ENCODE assay signal across 19 cellular contexts in genomic region chrX:51361251-51361650, GRCh38. TPM values are rescaled to one million over a fixed set of nuclear protein-coding genes. Genes with fewer than 3 reads are reported as not detected.
A peak's percentile ranks its signal among the peaks of the same experiment; 100 is the strongest.
DNase-seq lines count a peak whose midpoint lies in the region; ATAC-seq, FAIRE-seq and TF ChIP-seq lines count a peak whose summit lies in the region.
"Had no signal": no experiment of that assay in that cellular context is flagged by ENCODE, and none has a peak within 500 bp of the region (broad histone marks: within the 10 kb centered on the region; RNA-seq: fewer than 3 reads in every experiment).

No MANE protein-coding gene starts in this region.

- H3K23me2 ChIP-seq in H1 (ENCODE audit: low read depth, low read length): no peaks in the 10 kb centered on the region

- CTCF ChIA-PET in H1 (lab: Charles Lee; ENCODE audit: partially characterized antibody): interaction anchor here (0.8 to 1.1 kb wide), 2 partner anchors 25 to 96 kb away, joined by 3 to 4 read pairs; no protein-coding TSS in a partner anchor
- CTCF ChIA-PET in activated CD4-positive, alpha-beta memory T cell treated with anti-CD3 and anti-CD28 coated beads for 36 hours (lab: Charles Lee): no interaction called here

- H4K8ac ChIP-seq in H1 (ENCODE audit: extremely low read depth, insufficient read depth, low read length): no peak overlapping the region

- H3K18ac ChIP-seq in H1 (ENCODE audit: extremely low read depth, low read length): no peak overlapping the region

- H3K27ac Mint-ChIP-seq in activated CD4-positive, alpha-beta memory T cell treated with anti-CD3 and anti-CD28 coated beads for 36 hours: no peak overlapping the region
- H3K27ac Mint-ChIP-seq: CD8-positive, alpha-beta T cell had no signal

- no peak for ATAC-seq in GM19395 (IDR thresholded peaks at IDR 0.05; ENCODE audit: unreplicated experiment)
- ATAC-seq: CD8-positive, alpha-beta T cell had no signal

- in situ Hi-C loops in GM13976 (cut with MboI; ENCODE audit: low sequenced_read_pairs, unreplicated experiment): no loop called here

- no peak overlapping the region for H2BK120ac ChIP-seq in H1 (replicated peaks; ENCODE audit: low read depth, low read length)

- WGBS in H1 (ENCODE audit: extremely low coverage in 1 of 2, insufficient coverage in 1 of 2, insufficient read length in 1 of 2, insufficient replicate concordance in 2 of 2, low coverage in 1 of 2, low lambda C conversion rate in 2 of 2, missing lambda C conversion rate in 1 of 2), 2 experiments: no CpG with 5 or more reads among the region's 7 CpGs

- H3K27ac ChIP-seq in H1 (ENCODE audit: low read depth, low read length): no peak overlapping the region
- H3K27ac ChIP-seq: 22Rv1 had no signal

- no peak overlapping the region for H3K4me2 ChIP-seq in H1 (ENCODE audit: insufficient read depth in 1 of 2, low read depth in 2 of 2, low read length in 2 of 2)

- no peak overlapping the region for H3K4me3 Mint-ChIP-seq in activated CD4-positive, alpha-beta memory T cell treated with anti-CD3 and anti-CD28 coated beads for 36 hours
- H3K4me3 Mint-ChIP-seq: CD14-positive monocyte; CD8-positive, alpha-beta T cell had no signal

- no peak overlapping the region for H2BK12ac ChIP-seq in H1 (ENCODE audit: low read depth, low read length)

- H4K20me1 ChIP-seq in H1 (replicated peaks in 1 of 2; ENCODE audit: control insufficient read depth in 1 of 2, insufficient read depth in 2 of 2, low read length in 2 of 2): no peaks in the 10 kb centered on the region

- TF ChIP-seq EP300 in H1 (IDR thresholded peaks at IDR 0.05; ENCODE audit: borderline replicate concordance in 1 of 2, low read depth in 2 of 2, low read length in 2 of 2): no peak

- no peaks in the 10 kb centered on the region for H3K9me3 ChIP-seq in NT2/D1 (ENCODE audit: insufficient read depth, low read length)
- no peaks in the 10 kb centered on the region for H3K9me3 ChIP-seq in H1 (ENCODE audit: insufficient read depth in 2 of 2, low read depth in 1 of 2, low read length in 1 of 2)

- no peak overlapping the region for H3K9ac ChIP-seq in NT2/D1 (ENCODE audit: insufficient read length, low read depth)
- H3K9ac ChIP-seq in H1 (replicated peaks in 1 of 4; ENCODE audit: extremely low read depth in 1 of 4, low read depth in 3 of 4, low read length in 3 of 4): no peak overlapping the region

- no peak for TF ChIP-seq POLR2A in H1 (IDR thresholded peaks at IDR 0.05; ENCODE audit: control extremely low read depth in 1 of 2, low read depth in 2 of 2, low read length in 2 of 2)

- no peak overlapping the region for H2BK5ac ChIP-seq in H1 (ENCODE audit: low read depth, low read length)

- H3K9me3 Mint-ChIP-seq in activated CD4-positive, alpha-beta memory T cell treated with anti-CD3 and anti-CD28 coated beads for 36 hours: peaks cover 18% of the 10 kb centered on the region

- no peak overlapping the region for H4K5ac ChIP-seq in H1 (ENCODE audit: insufficient read length, low read depth, low read length)

- H3K4me3 ChIP-seq in NT2/D1 (ENCODE audit: insufficient read length, low read depth) (no peak overlapping the region), H1 (ENCODE audit: extremely low read depth in 1 of 4, insufficient read depth in 2 of 4, low read depth in 3 of 4, low read length in 4 of 4) (no peak overlapping the region)
- H3K4me3 ChIP-seq: HAP-1 had no signal

- H3K4me1 ChIP-seq in NT2/D1 (ENCODE audit: insufficient read depth, insufficient read length) (peaks cover 6% of the 10 kb centered on the region), H1 (replicated peaks in 1 of 4; ENCODE audit: control insufficient read depth in 3 of 4, insufficient read depth in 4 of 4, low read length in 3 of 4) (peaks cover 0 to 4% (median 0%) of the 10 kb centered on the region in 4 experiments; a peak in 3 of 7 replicates)

- no peak overlapping the region for H2BK20ac ChIP-seq in H1 (ENCODE audit: low read length)

- no peaks in the 10 kb centered on the region for H3K27me3 ChIP-seq in NT2/D1 (ENCODE audit: insufficient read depth, insufficient read length)
- H3K27me3 ChIP-seq in H1 (replicated peaks in 1 of 4; ENCODE audit: control insufficient read depth in 3 of 4, extremely low read depth in 1 of 4, insufficient read depth in 3 of 4, low read length in 3 of 4): no peaks in the 10 kb centered on the region

- H3K36me3 ChIP-seq in NT2/D1 (ENCODE audit: insufficient read depth, insufficient read length, low read length) (no peaks in the 10 kb centered on the region), H1 (ENCODE audit: control insufficient read depth in 2 of 4, insufficient read depth in 4 of 4, low read length in 3 of 4) (no peaks in the 10 kb centered on the region)
- H3K36me3 ChIP-seq: HAP-1 had no signal

- no peak overlapping the region for H4K91ac ChIP-seq in H1 (replicated peaks; ENCODE audit: insufficient read length, low read length)

- intact Hi-C loops in activated CD4-positive, alpha-beta memory T cell treated with anti-CD3 and anti-CD28 coated beads for 36 hours (cut with micrococcal nuclease): no loop called here

- peak; percentile 75 for DNase-seq in ELF-1 (ENCODE audit: low read depth, low spot score)
- peak; percentile 62 for DNase-seq in NT2/D1 (ENCODE audit: low read depth, low spot score)
- no peak for DNase-seq in H1 (ENCODE audit: low read depth in 1 of 2, low spot score in 2 of 2)
- DNase-seq in iPS-NIHi7 (ENCODE audit: extremely low spot score): peak; percentile 19
- no peak for DNase-seq in activated CD4-positive, alpha-beta memory T cell treated with anti-CD3 and anti-CD28 coated beads for 36 hours
- no peak for DNase-seq in GM13976 (ENCODE audit: low spot score)
- DNase-seq in GF-D8 (lab: John Stamatoyannopoulos, UW): no peak
- DNase-seq: CD8-positive, alpha-beta T cell; COR-L47; DMS153; DMS79 treated with DMSO at 0.1 percent for 48 hours; EL; GDM1 had no signal

- H3K4ac ChIP-seq in H1 (replicated peaks; ENCODE audit: insufficient read length, low read depth, low read length): no peak overlapping the region

- no peaks in the 10 kb centered on the region for H3K79me1 ChIP-seq in H1 (ENCODE audit: low read depth, low read length)

- H2BK15ac ChIP-seq in H1 (ENCODE audit: low read length): no peak overlapping the region

- TF ChIP-seq RAD21 in H1 (IDR thresholded peaks at IDR 0.05 in 1 of 2, conservative IDR thresholded peaks at IDR 0.05 in 1 of 2; ENCODE audit: low read depth in 2 of 2, low read length in 2 of 2): no peak

- no peaks in the 10 kb centered on the region for H3K79me2 ChIP-seq in H1 (ENCODE audit: control insufficient read depth in 1 of 2, insufficient read depth in 2 of 2, low read length in 2 of 2)

- H3K27me3 Mint-ChIP-seq in activated CD4-positive, alpha-beta memory T cell treated with anti-CD3 and anti-CD28 coated beads for 36 hours: no peaks in the 10 kb centered on the region

- POLR2A ChIA-PET in H1 (lab: Charles Lee; ENCODE audit: partially characterized antibody): no interaction called here
- POLR2A ChIA-PET in activated CD4-positive, alpha-beta memory T cell treated with anti-CD3 and anti-CD28 coated beads for 36 hours (lab: Charles Lee): no interaction called here

- H3K4me1 Mint-ChIP-seq in activated CD4-positive, alpha-beta memory T cell treated with anti-CD3 and anti-CD28 coated beads for 36 hours (ENCODE audit: low read depth): no peaks in the 10 kb centered on the region
- H3K4me1 Mint-ChIP-seq: CD14-positive monocyte had no signal

- TF ChIP-seq CTCF in H1 (IDR thresholded peaks at IDR 0.05; ENCODE audit: control extremely low read depth in 1 of 3, insufficient read depth in 1 of 3, low read depth in 1 of 3, low read length in 3 of 3): no peak
- TF ChIP-seq CTCF in GM13976 (IDR thresholded peaks at IDR 0.05; ENCODE audit: borderline replicate concordance, control extremely low read depth, extremely low read depth, insufficient read depth, missing control alignments): no peak

- FAIRE-seq in H1 (lab: Jason Lieb, UNC): no peak
- FAIRE-seq: D721Med had no signal

- H3K14ac ChIP-seq in H1 (ENCODE audit: insufficient read length): no peak overlapping the region

- no peak overlapping the region for H3K56ac ChIP-seq in H1 (replicated peaks; ENCODE audit: insufficient read length, low read depth, low read length)

- H2AK5ac ChIP-seq in H1 (ENCODE audit: low read depth, low read length): no peak overlapping the region

- H3K23ac ChIP-seq in H1 (ENCODE audit: insufficient read length): no peak overlapping the region

- H3K36me3 Mint-ChIP-seq in activated CD4-positive, alpha-beta memory T cell treated with anti-CD3 and anti-CD28 coated beads for 36 hours: peaks cover 14% of the 10 kb centered on the region
- H3K36me3 Mint-ChIP-seq: CD14-positive monocyte had no signal

- H2AFZ ChIP-seq in H1 (ENCODE audit: low read length): no peak overlapping the region

TF ChIP-seq in H1, 55 proteins besides CTCF, POLR2A, EP300 and RAD21 (continues in another document):
- TF ChIP-seq NANOG (IDR thresholded peaks at IDR 0.05; ENCODE audit: insufficient read depth, low read depth, low read length, poor library complexity, severe bottlenecking) (no peak), NRF1 (IDR thresholded peaks at IDR 0.05; ENCODE audit: low read depth, low read length) (no peak), MAX (IDR thresholded peaks at IDR 0.05) (no peak), ATF2 (IDR thresholded peaks at IDR 0.05; ENCODE audit: low read length) (no peak), BACH1 (IDR thresholded peaks at IDR 0.05; ENCODE audit: low read length) (no peak)

RNA-seq across cellular contexts. Expression of gene NUDT10, which starts 28.6 kb away (rescaled TPM):
- 20.6 and 23.8 TPM in 2 replicates for total RNA-seq in H1 (2021; fragmentation: NEBNext Ultra II Directional; extraction: Animal tissue kit (Norgen Biotek cat#: 25700))
- 14.4 and 18.2 TPM in 2 replicates for polyA plus RNA-seq in H1 (2011; rRNA removed)
- polyA plus RNA-seq in H1 (2011; cell fraction: cytosol; rRNA removed): 22.6 TPM
- 6.5 TPM for polyA plus RNA-seq in H1 (2011; cell fraction: nucleus; rRNA removed)
- 15.9 to 18.0 TPM (median 16.4 TPM) in 4 replicates for polyA plus RNA-seq in H1 (2012, experiment 1 of 2)
- polyA plus RNA-seq in H1 (2012, experiment 2 of 2): 5.5 TPM
- 14.5 TPM for polyA plus RNA-seq in H1 (2013, experiment 1 of 2)
- polyA plus RNA-seq in H1 (2013, experiment 2 of 2): 15.4 TPM
- 12.6 and 15.7 TPM in 2 replicates for polyA minus RNA-seq in H1 (2011; rRNA and poly(A)+ RNA removed)
- polyA minus RNA-seq in H1 (2011; cell fraction: cytosol; rRNA and poly(A)+ RNA removed): 9.8 TPM
- polyA minus RNA-seq in H1 (2011; cell fraction: nucleus; rRNA and poly(A)+ RNA removed): 8.6 TPM
- 1 to 10 TPM; 1.1 to 1.2 TPM for total RNA-seq in activated CD4-positive, alpha-beta memory T cell treated with anti-CD3 and anti-CD28 coated beads for 36 hours
- total RNA-seq: HT1080 had no signal
- polyA plus RNA-seq: CD14-positive monocyte had no signal

Comparison
In these comparisons a context has a peak if more than half of its experiments do, and no peak if none do; other contexts are left out.
1. DNase-seq: peak in ELF-1 (single experiment), NT2/D1 (single experiment) and iPS-NIHi7 (single experiment); none in H1 (0 of 2), activated CD4-positive, alpha-beta memory T cell treated with anti-CD3 and anti-CD28 coated beads for 36 hours (single experiment), GM13976 (single experiment) and GF-D8 (single experiment).